ENCODE assay signal across 1 cellular context in genomic region chr11:116808262-116809175, GRCh38.
TF ChIP-seq lines count a peak whose summit lies in the region.

No MANE protein-coding gene starts in this region.

TF ChIP-seq in HepG2, 621 proteins besides CTCF, POLR2A, EP300 and RAD21 (continued from another document and continues in another):
- TF ChIP-seq PRDM10 (CRISPR knock-in tag; IDR thresholded peaks at IDR 0.05; ENCODE audit: low read depth) (peak; percentile 67; the same call in 1 of the 2 replicates), AHDC1 (CRISPR knock-in tag; IDR thresholded peaks at IDR 0.05; ENCODE audit: borderline replicate concordance) (peak; percentile 89; the same call in 1 of the 2 replicates), GABPB1 (CRISPR knock-in tag; IDR thresholded peaks at IDR 0.05) (no peak; the same call in 1 of the 2 replicates), REST (IDR thresholded peaks at IDR 0.05; ENCODE audit: borderline replicate concordance in 1 of 2, low read depth in 1 of 2, low read length in 2 of 2) (peak in 1 of 2 experiments; percentile 69; a peak in 1 of 4 replicates), NCOA2 (CRISPR knock-in tag; IDR thresholded peaks at IDR 0.05) (peak; percentile 99), ZNF230 (CRISPR knock-in tag; IDR thresholded peaks at IDR 0.05) (peak; percentile 84), REXO4 (CRISPR knock-in tag; IDR thresholded peaks at IDR 0.05; ENCODE audit: borderline replicate concordance) (no peak), SKIL (CRISPR knock-in tag; IDR thresholded peaks at IDR 0.05; ENCODE audit: borderline replicate concordance) (peak; percentile 81; the same call in 1 of the 2 replicates), IRF2 (CRISPR knock-in tag; IDR thresholded peaks at IDR 0.05) (peak; percentile 69; the same call in 1 of the 2 replicates), NPAS2 (CRISPR knock-in tag; IDR thresholded peaks at IDR 0.05; ENCODE audit: borderline replicate concordance) (no peak), FOXP1 (IDR thresholded peaks at IDR 0.05) (peak; percentile 67; the same call in 1 of the 2 replicates), FOXP1 (CRISPR knock-in tag; IDR thresholded peaks at IDR 0.05) (peak; percentile 95), ZNF710 (CRISPR knock-in tag; IDR thresholded peaks at IDR 0.05; ENCODE audit: borderline replicate concordance) (peak; percentile 78; the same call in 1 of the 2 replicates), SALL2 (CRISPR knock-in tag; IDR thresholded peaks at IDR 0.05) (0 out of 2 replicates have a peak, but pooled peaks have one; percentile 19), BORCS8-MEF2B (CRISPR knock-in tag; IDR thresholded peaks at IDR 0.05) (peak; percentile 30; the same call in 1 of the 2 replicates), ZNF510 (CRISPR knock-in tag; IDR thresholded peaks at IDR 0.05; ENCODE audit: low read depth) (peak; percentile 92; the same call in 1 of the 2 replicates), BRD4 (CRISPR knock-in tag; IDR thresholded peaks at IDR 0.05) (peak; percentile 18), ZNF687 (CRISPR knock-in tag; IDR thresholded peaks at IDR 0.05) (peak; percentile 64), CENPBD1 (CRISPR knock-in tag; IDR thresholded peaks at IDR 0.05; ENCODE audit: borderline replicate concordance, low read depth) (no peak), ZMYM4 (CRISPR knock-in tag; IDR thresholded peaks at IDR 0.05) (peak; percentile 2), ZNF652 (CRISPR knock-in tag; IDR thresholded peaks at IDR 0.05; ENCODE audit: borderline replicate concordance, low read depth) (peak; percentile 64; the same call in 1 of the 2 replicates), IKZF5 (CRISPR knock-in tag; IDR thresholded peaks at IDR 0.05) (peak; percentile 85; the same call in 1 of the 2 replicates), ZNF205 (CRISPR knock-in tag; IDR thresholded peaks at IDR 0.05) (peak; percentile 75), ZNF276 (CRISPR knock-in tag; IDR thresholded peaks at IDR 0.05; ENCODE audit: low read depth) (no peak), HHEX (CRISPR knock-in tag; IDR thresholded peaks at IDR 0.05) (peak; percentile 90)
